ENCODE assay signal across 1 cellular context in genomic region chr5:80389575-80389974, GRCh38.
TF ChIP-seq lines count a peak whose summit lies in the region.

No MANE protein-coding gene starts in this region.

TF ChIP-seq in K562, 482 proteins besides CTCF, POLR2A, EP300 and RAD21:
- TF ChIP-seq CHD4 (IDR thresholded peaks at IDR 0.05; ENCODE audit: insufficient read depth, insufficient replicate concordance, low read depth, low read length, poor library complexity, severe bottlenecking) (no peak), ZNF586 (CRISPR knock-in tag; conservative IDR thresholded peaks at IDR 0.05) (no peak), ZNF785 (CRISPR knock-in tag; IDR thresholded peaks at IDR 0.05) (no peak), ZNF561 (CRISPR knock-in tag; conservative IDR thresholded peaks at IDR 0.05) (no peak), ZNF830 (CRISPR knock-in tag; IDR thresholded peaks at IDR 0.05) (no peak), TRIM25 (IDR thresholded peaks at IDR 0.05; ENCODE audit: borderline replicate concordance) (no peak), ZBTB49 (CRISPR knock-in tag; IDR thresholded peaks at IDR 0.05; ENCODE audit: borderline replicate concordance) (no peak), ZNF707 (CRISPR knock-in tag; conservative IDR thresholded peaks at IDR 0.05) (no peak), DEAF1 (CRISPR knock-in tag; IDR thresholded peaks at IDR 0.05) (no peak), MXD1 (CRISPR knock-in tag; IDR thresholded peaks at IDR 0.05; ENCODE audit: borderline replicate concordance, poor library complexity, severe bottlenecking) (no peak), BHLHE40 (IDR thresholded peaks at IDR 0.05; ENCODE audit: low read length) (no peak), MTA1 (IDR thresholded peaks at IDR 0.05; ENCODE audit: borderline replicate concordance) (no peak), CCNT2 (IDR thresholded peaks at IDR 0.05; ENCODE audit: borderline replicate concordance, extremely low read depth, insufficient read length, low read depth, low read length) (no peak), GTF2B (IDR thresholded peaks at IDR 0.05; ENCODE audit: extremely low read depth, insufficient read length) (no peak), ZFX (CRISPR knock-in tag; IDR thresholded peaks at IDR 0.05) (no peak), TBL1XR1 (IDR thresholded peaks at IDR 0.05; ENCODE audit: low read length in 2 of 2) (no peak), STAT5B (CRISPR knock-in tag; IDR thresholded peaks at IDR 0.05) (no peak), SUPT5H (IDR thresholded peaks at IDR 0.05) (no peak), ZBTB40 (IDR thresholded peaks at IDR 0.05) (no peak), ZBTB40 (CRISPR knock-in tag; IDR thresholded peaks at IDR 0.05) (no peak)
